ENCODE assay signal across 1 cellular context in genomic region chr1:156146006-156146748, GRCh38.
TF ChIP-seq lines count a peak whose summit lies in the region.

No MANE protein-coding gene starts in this region.

TF ChIP-seq in K562, 482 proteins besides CTCF, POLR2A, EP300 and RAD21 (continues in another document):
- TF ChIP-seq JUN (IDR thresholded peaks at IDR 0.05; ENCODE audit: borderline replicate concordance, low read depth, low read length) (no peak), JUN (CRISPR knock-in tag; IDR thresholded peaks at IDR 0.05; ENCODE audit: borderline replicate concordance) (no peak), ZNF282 (CRISPR knock-in tag; IDR thresholded peaks at IDR 0.05) (no peak), PBX2 (CRISPR knock-in tag; IDR thresholded peaks at IDR 0.05; ENCODE audit: low read depth) (no peak), PBX2 (tag; conservative IDR thresholded peaks at IDR 0.05; ENCODE audit: low read depth) (no peak), SMARCB1 (IDR thresholded peaks at IDR 0.05; ENCODE audit: insufficient read length, low read depth) (no peak), TAF9B (IDR thresholded peaks at IDR 0.05; ENCODE audit: partially characterized antibody) (no peak), NFIX (CRISPR knock-in tag; IDR thresholded peaks at IDR 0.05; ENCODE audit: low read depth) (no peak), HES1 (IDR thresholded peaks at IDR 0.05; ENCODE audit: low read depth) (peak; percentile 88), ZNF239 (CRISPR knock-in tag; IDR thresholded peaks at IDR 0.05) (no peak), NR2C1 (IDR thresholded peaks at IDR 0.05) (no peak), NR2C1 (tag; IDR thresholded peaks at IDR 0.05) (no peak), ATF6 (CRISPR knock-in tag; IDR thresholded peaks at IDR 0.05) (no peak), NFIC (IDR thresholded peaks at IDR 0.05) (peak; percentile 76), HNRNPK (IDR thresholded peaks at IDR 0.05; ENCODE audit: low read depth, low read length, poor library complexity, severe bottlenecking) (no peak), POLR2G (IDR thresholded peaks at IDR 0.05; ENCODE audit: low read depth, low read length) (no peak), BCOR (IDR thresholded peaks at IDR 0.05) (no peak), ZSCAN32 (CRISPR knock-in tag; IDR thresholded peaks at IDR 0.05) (no peak), CHD7 (IDR thresholded peaks at IDR 0.05; ENCODE audit: low read depth, low read length) (no peak), E4F1 (CRISPR knock-in tag; IDR thresholded peaks at IDR 0.05; ENCODE audit: borderline replicate concordance) (no peak), ZNF316 (IDR thresholded peaks at IDR 0.05) (no peak), ATF2 (CRISPR knock-in tag; IDR thresholded peaks at IDR 0.05) (no peak), HMBOX1 (IDR thresholded peaks at IDR 0.05) (no peak), IFI16 (CRISPR knock-in tag; IDR thresholded peaks at IDR 0.05) (no peak), ZBTB17 (CRISPR knock-in tag; IDR thresholded peaks at IDR 0.05) (no peak), MLLT1 (IDR thresholded peaks at IDR 0.05) (no peak), CTBP1 (IDR thresholded peaks at IDR 0.05; ENCODE audit: borderline replicate concordance) (peak; percentile 76; the same call in 1 of the 2 replicates), NCOA4 (IDR thresholded peaks at IDR 0.05; ENCODE audit: partially characterized antibody) (no peak), HDGF (IDR thresholded peaks at IDR 0.05) (no peak), XRCC4 (IDR thresholded peaks at IDR 0.05; ENCODE audit: extremely low read depth, insufficient read depth, insufficient read length) (no peak), MITF (IDR thresholded peaks at IDR 0.05) (no peak), MTA2 (IDR thresholded peaks at IDR 0.05; ENCODE audit: low read depth) (no peak), CSDE1 (IDR thresholded peaks at IDR 0.05) (no peak), PURB (CRISPR knock-in tag; IDR thresholded peaks at IDR 0.05; ENCODE audit: low read depth) (no peak), NFE2L1 (tag; IDR thresholded peaks at IDR 0.05; ENCODE audit: borderline replicate concordance, low read depth) (no peak)
